In genomic region chr2:144671695-144672094, GRCh38 we compare ENCODE assay signal across 1 cellular context.
TF ChIP-seq lines count a peak whose summit lies in the region.

No MANE protein-coding gene starts in this region.

TF ChIP-seq in HepG2, 621 proteins besides CTCF, POLR2A, EP300 and RAD21 (continued from another document):
- no peak for TF ChIP-seq CEBPG (CRISPR knock-in tag; IDR thresholded peaks at IDR 0.05)
TF ChIP-seq in HepG2: peak in this region for 0.
